In the genomic region with DNA sequence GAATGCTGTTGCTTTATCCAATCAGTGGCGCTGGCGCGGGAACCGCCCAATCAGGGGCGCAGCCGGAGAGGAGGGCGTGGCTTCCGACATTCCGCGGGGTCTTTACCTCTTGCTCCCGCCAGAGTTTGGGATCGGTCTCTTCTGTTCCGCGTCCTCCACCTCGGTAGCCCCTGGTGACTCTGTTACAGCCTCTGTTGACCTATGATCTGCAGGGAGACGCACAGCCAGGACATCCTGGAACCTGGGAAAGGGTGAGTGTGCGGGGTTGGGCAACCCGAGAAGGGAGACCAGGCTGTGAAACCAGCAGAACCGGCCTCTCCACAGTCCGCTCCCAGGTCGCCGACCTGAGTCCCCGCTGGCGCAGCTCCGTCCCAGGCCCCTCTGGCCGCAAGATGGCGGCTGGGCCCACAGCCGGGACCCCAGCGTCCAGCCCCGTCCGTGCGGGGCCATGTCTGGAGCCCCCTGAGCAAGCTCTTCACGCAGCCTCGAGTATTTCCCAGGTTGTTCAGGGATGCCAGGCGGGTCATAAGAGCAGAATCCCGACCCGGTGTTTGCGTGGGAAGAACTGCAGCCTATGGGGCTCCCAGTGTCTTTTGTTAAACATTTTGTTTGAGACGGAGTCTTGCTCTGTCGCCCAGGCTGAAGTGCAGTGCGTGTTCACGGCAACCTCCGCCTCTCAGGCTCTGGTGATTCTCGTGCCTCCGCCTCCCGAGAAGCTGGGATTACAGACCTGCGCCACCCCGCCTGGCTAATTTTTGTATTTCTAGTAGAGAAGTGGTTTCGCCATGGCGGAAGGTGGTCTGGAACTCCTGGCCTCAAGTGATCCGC, we compare ENCODE assay signal across 8 cellular contexts. TPM values are rescaled to one million over a fixed set of nuclear protein-coding genes. Genes with fewer than 3 reads are reported as not detected.
DNase-seq lines count a peak whose midpoint lies in the region; ATAC-seq, FAIRE-seq and TF ChIP-seq lines count a peak whose summit lies in the region.

No MANE protein-coding gene starts in this region.

- no peaks in the 10 kb centered on the region for H4K20me1 ChIP-seq in DOHH2 (ENCODE audit: control insufficient read depth, insufficient read depth, low read depth, low read length)

- H3K4me2 ChIP-seq in DOHH2 (ENCODE audit: low read length), result peak overlapping the region; percentile 25

- peak overlapping the region; percentile 91 for H3K4me3 Mint-ChIP-seq in activated T-helper 17 cell treated with anti-CD3 and anti-CD28 coated beads, Interleukin-2, amount 50 U/mL, for 72 hours
- H3K4me3 Mint-ChIP-seq in natural killer cell treated with Interleukin-12 subunit alpha and Interleukin-12 subunit beta and Interleukin-15 and Interleukin-18, amount 100 ng/mL, for 72 hours, result peak overlapping the region; percentile 85
- H3K4me3 Mint-ChIP-seq in stimulated activated naive B cell treated with anti-CD40 and anti-IgM and Interleukin-4, amounts not matched to agents 10 μg/mL and 1 μg/mL and 100 μg/mL, for 72 hours, result peak overlapping the region; percentile 93 to 98

- no peak for TF ChIP-seq POLR2A in H54 (IDR thresholded peaks at IDR 0.05; ENCODE audit: low read depth, low read length)

- ATAC-seq in activated T-helper 17 cell treated with anti-CD3 and anti-CD28 coated beads, Interleukin-2, amount 50 U/mL, for 72 hours (replicated peaks), result peak; percentile 79
- peak; percentile 85 to 90 for ATAC-seq in natural killer cell treated with Interleukin-12 subunit alpha and Interleukin-12 subunit beta and Interleukin-15 and Interleukin-18, amount 100 ng/mL, for 72 hours
- peak; percentile 75 to 78 for ATAC-seq in stimulated activated naive B cell treated with anti-CD40 and anti-IgM and Interleukin-4, amounts not matched to agents 10 μg/mL and 1 μg/mL and 100 μg/mL, for 72 hours (replicated peaks)

- H3K9me3 Mint-ChIP-seq in activated T-helper 17 cell treated with anti-CD3 and anti-CD28 coated beads, Interleukin-2, amount 50 U/mL, for 72 hours, result no peaks in the 10 kb centered on the region
- no peaks in the 10 kb centered on the region for H3K9me3 Mint-ChIP-seq in natural killer cell treated with Interleukin-12 subunit alpha and Interleukin-12 subunit beta and Interleukin-15 and Interleukin-18, amount 100 ng/mL, for 72 hours
- H3K9me3 Mint-ChIP-seq in stimulated activated naive B cell treated with anti-CD40 and anti-IgM and Interleukin-4, amounts not matched to agents 10 μg/mL and 1 μg/mL and 100 μg/mL, for 72 hours, result no peaks in the 10 kb centered on the region

- no peaks in the 10 kb centered on the region for H3K27me3 Mint-ChIP-seq in activated T-helper 17 cell treated with anti-CD3 and anti-CD28 coated beads, Interleukin-2, amount 50 U/mL, for 72 hours
- no peaks in the 10 kb centered on the region for H3K27me3 Mint-ChIP-seq in natural killer cell treated with Interleukin-12 subunit alpha and Interleukin-12 subunit beta and Interleukin-15 and Interleukin-18, amount 100 ng/mL, for 72 hours
- no peaks in the 10 kb centered on the region for H3K27me3 Mint-ChIP-seq in stimulated activated naive B cell treated with anti-CD40 and anti-IgM and Interleukin-4, amounts not matched to agents 10 μg/mL and 1 μg/mL and 100 μg/mL, for 72 hours

- H3K4me3 ChIP-seq in DOHH2 (ENCODE audit: low read length) (peak overlapping the region; percentile 42), HFF-Myc (replicated peaks; ENCODE audit: low read depth, low read length) (peak overlapping the region; percentile 27), fibroblast of mammary gland (ENCODE audit: control insufficient read depth, low read depth, low read length) (peak overlapping the region; percentile 55)

- H3F3A ChIP-seq in DOHH2 (ENCODE audit: control insufficient read depth, insufficient read depth), result no peaks in the 10 kb centered on the region

- H3K27me3 ChIP-seq in DOHH2 (ENCODE audit: control insufficient read depth, low read length), result no peaks in the 10 kb centered on the region

- peaks cover 11% of the 10 kb centered on the region; the same call in 1 of the 2 replicates for H3K9me3 ChIP-seq in DOHH2 (ENCODE audit: control insufficient read depth, insufficient read depth, low read length)

- H3K4me1 ChIP-seq in DOHH2 (ENCODE audit: control insufficient read depth, low read length), result 0 out of 2 replicates have a peak, but pooled peaks cover 3% of the 10 kb centered on the region

- no peak overlapping the region for H3K27ac ChIP-seq in DOHH2 (ENCODE audit: low read depth, low read length)

- H3K36me3 Mint-ChIP-seq in activated T-helper 17 cell treated with anti-CD3 and anti-CD28 coated beads, Interleukin-2, amount 50 U/mL, for 72 hours (ENCODE audit: low read depth), result no peaks in the 10 kb centered on the region
- no peaks in the 10 kb centered on the region for H3K36me3 Mint-ChIP-seq in natural killer cell treated with Interleukin-12 subunit alpha and Interleukin-12 subunit beta and Interleukin-15 and Interleukin-18, amount 100 ng/mL, for 72 hours
- no peaks in the 10 kb centered on the region for H3K36me3 Mint-ChIP-seq in stimulated activated naive B cell treated with anti-CD40 and anti-IgM and Interleukin-4, amounts not matched to agents 10 μg/mL and 1 μg/mL and 100 μg/mL, for 72 hours

- TF ChIP-seq CTCF in DOHH2 (IDR thresholded peaks at IDR 0.05; ENCODE audit: low read depth, low read length, poor library complexity, severe bottlenecking) (no peak), HFF-Myc (IDR thresholded peaks at IDR 0.05; ENCODE audit: low read depth, low read length, missing control alignments) (no peak), fibroblast of mammary gland (conservative IDR thresholded peaks at IDR 0.05; ENCODE audit: control insufficient read depth, insufficient read depth, low read depth, low read length) (no peak)

- H3K36me3 ChIP-seq in DOHH2 (ENCODE audit: control insufficient read depth, low read length), result no peaks in the 10 kb centered on the region

- peaks cover 2% of the 10 kb centered on the region; the same call in 1 of the 2 replicates for H3K79me2 ChIP-seq in DOHH2 (ENCODE audit: control insufficient read depth, low read length)

- FAIRE-seq in H54 (lab: Jason Lieb, UNC), result no peak

- no peak for DNase-seq in HFF-Myc (ENCODE audit: extremely low read depth, low read depth)
- peak; percentile 73 for DNase-seq in NCI-H748 treated with DMSO at 0.1 percent for 48 hours (lab: John Stamatoyannopoulos, UW)
- peak; percentile 25 for DNase-seq in fibroblast of mammary gland (ENCODE audit: low read depth)
- peak; percentile 82 for DNase-seq in natural killer cell treated with Interleukin-12 subunit alpha and Interleukin-12 subunit beta and Interleukin-15 and Interleukin-18, amount 100 ng/mL, for 72 hours (ENCODE audit: low spot score)
- peak; percentile 75 for DNase-seq in stimulated activated naive B cell treated with anti-CD40 and anti-IgM and Interleukin-4, amounts not matched to agents 10 μg/mL and 1 μg/mL and 100 μg/mL, for 72 hours
- DNase-seq in H54 (ENCODE audit: insufficient read length, low spot score), result no peak

- peak overlapping the region; percentile 42 for H3K27ac Mint-ChIP-seq in activated T-helper 17 cell treated with anti-CD3 and anti-CD28 coated beads, Interleukin-2, amount 50 U/mL, for 72 hours
- peak overlapping the region in 1 of 2 donors; percentile 65 for H3K27ac Mint-ChIP-seq in natural killer cell treated with Interleukin-12 subunit alpha and Interleukin-12 subunit beta and Interleukin-15 and Interleukin-18, amount 100 ng/mL, for 72 hours
- H3K27ac Mint-ChIP-seq in stimulated activated naive B cell treated with anti-CD40 and anti-IgM and Interleukin-4, amounts not matched to agents 10 μg/mL and 1 μg/mL and 100 μg/mL, for 72 hours, result peak overlapping the region; percentile 89

- no peaks in the 10 kb centered on the region for H3K9me2 ChIP-seq in DOHH2 (replicated peaks; ENCODE audit: control insufficient read depth, low read length)

- H3K4me1 Mint-ChIP-seq in activated T-helper 17 cell treated with anti-CD3 and anti-CD28 coated beads, Interleukin-2, amount 50 U/mL, for 72 hours, result peaks cover 18% of the 10 kb centered on the region
- H3K4me1 Mint-ChIP-seq in natural killer cell treated with Interleukin-12 subunit alpha and Interleukin-12 subunit beta and Interleukin-15 and Interleukin-18, amount 100 ng/mL, for 72 hours (ENCODE audit: low read depth in 2 of 2), result peaks cover 18 to 22% of the 10 kb centered on the region in 2 donors
- H3K4me1 Mint-ChIP-seq in stimulated activated naive B cell treated with anti-CD40 and anti-IgM and Interleukin-4, amounts not matched to agents 10 μg/mL and 1 μg/mL and 100 μg/mL, for 72 hours, result peaks cover 14 to 33% of the 10 kb centered on the region in 2 donors

RNA-seq across cellular contexts. Expression of gene ZNF681, which starts 4.4 kb away (rescaled TPM):
- total RNA-seq in activated T-helper 17 cell treated with anti-CD3 and anti-CD28 coated beads, Interleukin-2, amount 50 U/mL, for 72 hours, result 1 to 10 TPM; 2.3 to 3.1 TPM
- 1 to 10 TPM; 2.9 to 3.0 TPM for total RNA-seq in natural killer cell treated with Interleukin-12 subunit alpha and Interleukin-12 subunit beta and Interleukin-15 and Interleukin-18, amount 100 ng/mL, for 72 hours

Comparison
In these comparisons a context has a peak if more than half of its experiments do, and no peak if none do; other contexts are left out.
1. DNase-seq: peak in NCI-H748 treated with DMSO at 0.1 percent for 48 hours (single experiment), fibroblast of mammary gland (single experiment), natural killer cell treated with Interleukin-12 subunit alpha and Interleukin-12 subunit beta and Interleukin-15 and Interleukin-18, amount 100 ng/mL, for 72 hours (single experiment) and stimulated activated naive B cell treated with anti-CD40 and anti-IgM and Interleukin-4, amounts not matched to agents 10 μg/mL and 1 μg/mL and 100 μg/mL, for 72 hours (single experiment); none in HFF-Myc (single experiment) and H54 (single experiment).
2. Peak in every context shown above with its lines, with median percentiles within 50 percentile points of each other: H3K4me3 ChIP-seq, ATAC-seq and H3K4me3 Mint-ChIP-seq.